Comparison of ENCODE assay signal across 1 cellular context in the genomic region with DNA sequence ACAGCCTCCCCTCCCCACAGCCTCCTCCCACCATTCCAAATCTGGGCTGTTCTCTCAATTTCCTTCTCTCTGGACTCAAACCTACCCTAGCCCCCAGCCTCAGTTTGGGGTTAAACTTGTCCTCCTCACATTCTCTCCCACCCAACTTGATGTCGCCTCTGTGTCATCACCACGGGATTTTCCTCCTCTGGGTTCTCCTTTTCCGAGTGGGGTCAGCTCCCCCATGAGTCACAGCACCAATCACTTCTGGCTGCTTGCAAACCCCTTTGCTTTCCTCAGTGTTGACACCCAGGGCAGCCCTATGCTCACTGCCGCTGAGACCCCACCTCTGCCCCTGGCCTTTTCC.
TF ChIP-seq lines count a peak whose summit lies in the region.

No MANE protein-coding gene starts in this region.

TF ChIP-seq in K562, 482 proteins besides CTCF, POLR2A, EP300 and RAD21 (continued from another document):
- TF ChIP-seq, protein P1, sequence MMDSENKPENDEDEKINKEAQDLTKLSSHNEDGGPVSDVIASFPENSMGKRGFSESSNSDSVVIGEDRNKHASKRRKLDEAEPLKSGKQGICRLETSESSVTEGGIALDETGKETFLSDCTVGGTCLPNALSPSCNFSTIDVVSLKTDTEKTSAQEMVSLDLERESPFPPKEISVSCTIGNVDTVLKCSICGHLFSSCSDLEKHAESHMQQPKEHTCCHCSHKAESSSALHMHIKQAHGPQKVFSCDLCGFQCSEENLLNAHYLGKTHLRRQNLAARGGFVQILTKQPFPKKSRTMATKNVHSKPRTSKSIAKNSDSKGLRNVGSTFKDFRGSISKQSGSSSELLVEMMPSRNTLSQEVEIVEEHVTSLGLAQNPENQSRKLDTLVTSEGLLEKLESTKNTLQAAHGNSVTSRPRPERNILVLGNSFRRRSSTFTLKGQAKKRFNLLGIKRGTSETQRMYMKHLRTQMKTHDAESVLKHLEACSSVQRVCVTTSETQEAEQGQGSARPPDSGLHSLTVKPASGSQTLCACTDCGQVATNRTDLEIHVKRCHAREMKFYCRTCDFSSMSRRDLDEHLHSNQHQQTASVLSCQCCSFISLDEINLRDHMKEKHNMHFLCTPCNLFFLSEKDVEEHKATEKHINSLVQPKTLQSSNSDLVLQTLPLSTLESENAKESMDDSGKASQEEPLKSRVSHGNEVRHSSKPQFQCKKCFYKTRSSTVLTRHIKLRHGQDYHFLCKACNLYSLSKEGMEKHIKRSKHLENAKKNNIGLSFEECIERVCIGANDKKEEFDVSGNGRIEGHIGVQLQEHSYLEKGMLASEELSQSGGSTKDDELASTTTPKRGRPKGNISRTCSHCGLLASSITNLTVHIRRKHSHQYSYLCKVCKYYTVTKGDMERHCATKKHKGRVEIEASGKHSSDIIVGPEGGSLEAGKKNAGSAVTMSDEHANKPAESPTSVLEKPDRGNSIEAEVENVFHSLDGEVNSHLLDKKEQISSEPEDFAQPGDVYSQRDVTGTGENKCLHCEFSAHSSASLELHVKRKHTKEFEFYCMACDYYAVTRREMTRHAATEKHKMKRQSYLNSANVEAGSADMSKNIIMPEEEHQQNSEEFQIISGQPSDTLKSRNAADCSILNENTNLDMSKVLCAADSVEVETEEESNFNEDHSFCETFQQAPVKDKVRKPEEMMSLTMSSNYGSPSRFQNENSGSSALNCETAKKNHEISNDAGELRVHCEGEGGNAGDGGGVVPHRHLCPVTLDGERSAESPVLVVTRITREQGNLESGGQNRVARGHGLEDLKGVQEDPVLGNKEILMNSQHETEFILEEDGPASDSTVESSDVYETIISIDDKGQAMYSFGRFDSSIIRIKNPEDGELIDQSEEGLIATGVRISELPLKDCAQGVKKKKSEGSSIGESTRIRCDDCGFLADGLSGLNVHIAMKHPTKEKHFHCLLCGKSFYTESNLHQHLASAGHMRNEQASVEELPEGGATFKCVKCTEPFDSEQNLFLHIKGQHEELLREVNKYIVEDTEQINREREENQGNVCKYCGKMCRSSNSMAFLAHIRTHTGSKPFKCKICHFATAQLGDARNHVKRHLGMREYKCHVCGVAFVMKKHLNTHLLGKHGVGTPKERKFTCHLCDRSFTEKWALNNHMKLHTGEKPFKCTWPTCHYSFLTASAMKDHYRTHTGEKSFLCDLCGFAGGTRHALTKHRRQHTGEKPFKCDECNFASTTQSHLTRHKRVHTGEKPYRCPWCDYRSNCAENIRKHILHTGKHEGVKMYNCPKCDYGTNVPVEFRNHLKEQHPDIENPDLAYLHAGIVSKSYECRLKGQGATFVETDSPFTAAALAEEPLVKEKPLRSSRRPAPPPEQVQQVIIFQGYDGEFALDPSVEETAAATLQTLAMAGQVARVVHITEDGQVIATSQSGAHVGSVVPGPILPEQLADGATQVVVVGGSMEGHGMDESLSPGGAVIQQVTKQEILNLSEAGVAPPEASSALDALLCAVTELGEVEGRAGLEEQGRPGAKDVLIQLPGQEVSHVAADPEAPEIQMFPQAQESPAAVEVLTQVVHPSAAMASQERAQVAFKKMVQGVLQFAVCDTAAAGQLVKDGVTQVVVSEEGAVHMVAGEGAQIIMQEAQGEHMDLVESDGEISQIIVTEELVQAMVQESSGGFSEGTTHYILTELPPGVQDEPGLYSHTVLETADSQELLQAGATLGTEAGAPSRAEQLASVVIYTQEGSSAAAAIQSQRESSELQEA (IDR thresholded peaks at IDR 0.05; ENCODE audit: low read depth): no peak
- TF ChIP-seq CHD4 (IDR thresholded peaks at IDR 0.05; ENCODE audit: insufficient read depth, insufficient replicate concordance, low read depth, low read length, poor library complexity, severe bottlenecking): peak; percentile 46
- TF ChIP-seq, protein P2, sequence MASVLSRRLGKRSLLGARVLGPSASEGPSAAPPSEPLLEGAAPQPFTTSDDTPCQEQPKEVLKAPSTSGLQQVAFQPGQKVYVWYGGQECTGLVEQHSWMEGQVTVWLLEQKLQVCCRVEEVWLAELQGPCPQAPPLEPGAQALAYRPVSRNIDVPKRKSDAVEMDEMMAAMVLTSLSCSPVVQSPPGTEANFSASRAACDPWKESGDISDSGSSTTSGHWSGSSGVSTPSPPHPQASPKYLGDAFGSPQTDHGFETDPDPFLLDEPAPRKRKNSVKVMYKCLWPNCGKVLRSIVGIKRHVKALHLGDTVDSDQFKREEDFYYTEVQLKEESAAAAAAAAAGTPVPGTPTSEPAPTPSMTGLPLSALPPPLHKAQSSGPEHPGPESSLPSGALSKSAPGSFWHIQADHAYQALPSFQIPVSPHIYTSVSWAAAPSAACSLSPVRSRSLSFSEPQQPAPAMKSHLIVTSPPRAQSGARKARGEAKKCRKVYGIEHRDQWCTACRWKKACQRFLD (CRISPR knock-in tag; IDR thresholded peaks at IDR 0.05): 0 out of 2 replicates have a peak, but pooled peaks have one; percentile 77
- TF ChIP-seq, protein P3, sequence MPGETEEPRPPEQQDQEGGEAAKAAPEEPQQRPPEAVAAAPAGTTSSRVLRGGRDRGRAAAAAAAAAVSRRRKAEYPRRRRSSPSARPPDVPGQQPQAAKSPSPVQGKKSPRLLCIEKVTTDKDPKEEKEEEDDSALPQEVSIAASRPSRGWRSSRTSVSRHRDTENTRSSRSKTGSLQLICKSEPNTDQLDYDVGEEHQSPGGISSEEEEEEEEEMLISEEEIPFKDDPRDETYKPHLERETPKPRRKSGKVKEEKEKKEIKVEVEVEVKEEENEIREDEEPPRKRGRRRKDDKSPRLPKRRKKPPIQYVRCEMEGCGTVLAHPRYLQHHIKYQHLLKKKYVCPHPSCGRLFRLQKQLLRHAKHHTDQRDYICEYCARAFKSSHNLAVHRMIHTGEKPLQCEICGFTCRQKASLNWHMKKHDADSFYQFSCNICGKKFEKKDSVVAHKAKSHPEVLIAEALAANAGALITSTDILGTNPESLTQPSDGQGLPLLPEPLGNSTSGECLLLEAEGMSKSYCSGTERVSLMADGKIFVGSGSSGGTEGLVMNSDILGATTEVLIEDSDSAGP (CRISPR knock-in tag; IDR thresholded peaks at IDR 0.05): no peak
- no peak for TF ChIP-seq CEBPG (CRISPR knock-in tag; IDR thresholded peaks at IDR 0.05)
- TF ChIP-seq CEBPG (tag; conservative IDR thresholded peaks at IDR 0.05 in 1 of 2, IDR thresholded peaks at IDR 0.05 in 1 of 2): peak in 1 of 2 experiments; percentile 41; a peak in 1 of 4 replicates
- no peak for TF ChIP-seq HNRNPLL (IDR thresholded peaks at IDR 0.05; ENCODE audit: low read depth, low read length, poor library complexity, severe bottlenecking)
- 0 out of 2 replicates have a peak, but pooled peaks have one; percentile 10 for TF ChIP-seq CREM (IDR thresholded peaks at IDR 0.05; ENCODE audit: low read depth)
- peak; percentile 6 to 17; a peak in 2 of 4 replicates for TF ChIP-seq KDM1A (IDR thresholded peaks at IDR 0.05)
- TF ChIP-seq RBM34 (IDR thresholded peaks at IDR 0.05; ENCODE audit: borderline replicate concordance, insufficient read depth, low read length): no peak
- no peak for TF ChIP-seq ZNF695 (CRISPR knock-in tag; IDR thresholded peaks at IDR 0.05)
- TF ChIP-seq SMARCB1 (IDR thresholded peaks at IDR 0.05; ENCODE audit: insufficient read length, low read depth): peak; percentile 41
